ENCODE assay signal across 8 cellular contexts in genomic region chr3:160225181-160226025, GRCh38. TPM values are rescaled to one million over a fixed set of nuclear protein-coding genes. Genes with fewer than 3 reads are reported as not detected.
DNase-seq lines count a peak whose midpoint lies in the region; ATAC-seq, FAIRE-seq and TF ChIP-seq lines count a peak whose summit lies in the region.

TSS of gene C3orf80 (plus strand) at chr3:160225422. CDS start at chr3:160225636, 214 bp downstream.

- BruUV-seq in mammary epithelial cell (replicated peaks; lab: Mats Ljungman, UMichigan), result no TSS peak

- H3K4me1 ChIP-seq in mammary epithelial cell (ENCODE audit: insufficient read depth, low read length) (peaks cover 19% of the 10 kb centered on the region), keratinocyte (ENCODE audit: control insufficient read depth, extremely low read depth, insufficient read depth, low read length) (no peaks in the 10 kb centered on the region)

- H3K9me1 ChIP-seq in keratinocyte (ENCODE audit: control insufficient read depth, extremely low read depth, insufficient read depth, low read length), result no peaks in the 10 kb centered on the region

- H3K9ac ChIP-seq in mammary epithelial cell (ENCODE audit: insufficient read depth, low read length) (no peak within 1 kb of the TSS), keratinocyte (ENCODE audit: control insufficient read depth, extremely low read depth, insufficient read depth, low read length) (peak within 1 kb of the TSS; percentile 15)

- CTCF ChIA-PET in mammary epithelial cell (lab: Charles Lee; ENCODE audit: low non-redundant PET), result no interaction called here

- H3K9me3 ChIP-seq in mammary epithelial cell (replicated peaks; ENCODE audit: insufficient read depth, low read length) (no peaks in the 10 kb centered on the region), keratinocyte (ENCODE audit: control insufficient read depth, low read depth, low read length) (no peaks in the 10 kb centered on the region)

- peak; percentile 83 for ATAC-seq in HG02623 (IDR thresholded peaks at IDR 0.05; ENCODE audit: unreplicated experiment)

- H3K4me3 ChIP-seq in mammary epithelial cell (replicated peaks in 1 of 3; ENCODE audit: insufficient read depth in 1 of 3, low read depth in 2 of 3, low read length in 3 of 3), result peak within 1 kb of the TSS; percentile 37 to 60 (median 47)
- H3K4me3 ChIP-seq in keratinocyte (ENCODE audit: control insufficient read depth in 2 of 3, extremely low read depth in 1 of 3, insufficient read depth in 2 of 3, low read depth in 1 of 3, low read length in 3 of 3), result peak within 1 kb of the TSS; percentile 18 to 60 (median 43)

- FAIRE-seq in keratinocyte (lab: Jason Lieb, UNC), result no peak

- no peak for TF ChIP-seq CTCF in mammary epithelial cell (conservative IDR thresholded peaks at IDR 0.05 in 1 of 2, IDR thresholded peaks at IDR 0.05 in 1 of 2; ENCODE audit: extremely low read depth in 1 of 2, insufficient read depth in 1 of 2, low read depth in 1 of 2, low read length in 2 of 2)
- peak in 2 of 3 experiments; percentile 1 to 43 for TF ChIP-seq CTCF in keratinocyte (optimal IDR thresholded peaks at IDR 0.05 in 1 of 3, IDR thresholded peaks at IDR 0.05 in 1 of 3, conservative IDR thresholded peaks at IDR 0.05 in 1 of 3; ENCODE audit: extremely low read depth in 1 of 3, insufficient read depth in 2 of 3, low read length in 3 of 3)

- H2AFZ ChIP-seq in mammary epithelial cell (ENCODE audit: low read depth, low read length) (peak within 1 kb of the TSS; percentile 92), keratinocyte (ENCODE audit: control insufficient read depth, low read length) (peak within 1 kb of the TSS; percentile 29)

- H3K27me3 ChIP-seq in mammary epithelial cell (ENCODE audit: insufficient read depth, low read length) (peaks cover 43% of the 10 kb centered on the region), keratinocyte (ENCODE audit: control insufficient read depth, extremely low read depth, insufficient read depth, low read length) (peaks cover 42% of the 10 kb centered on the region)

- DNase-seq in NCI-H2081 (lab: John Stamatoyannopoulos, UW), result peak; percentile 68 to 81
- DNase-seq in NCI-H2081 treated with DMSO at 0.1 percent for 48 hours (lab: John Stamatoyannopoulos, UW), result no peak
- DNase-seq in MV-4-11 (lab: John Stamatoyannopoulos, UW), result peak; percentile 45
- DNase-seq in T1000 (lab: John Stamatoyannopoulos, UW), result peak; percentile 58
- DNase-seq in mammary epithelial cell, result peak; percentile 35
- no peak for DNase-seq in keratinocyte (ENCODE audit: low read depth, low spot score)
- DNase-seq in stimulated activated CD4-positive, alpha-beta T cell treated with anti-CD3 and anti-CD28 coated beads, Interleukin-1b, Interleukin-23, amount 100 ng/mL, for 4 hours (ENCODE audit: low read depth in 2 of 2), result peak; percentile 18 to 37

- H3K4me2 ChIP-seq in mammary epithelial cell (ENCODE audit: insufficient read depth, low read depth, low read length) (peak within 1 kb of the TSS; percentile 99), keratinocyte (ENCODE audit: control insufficient read depth, extremely low read depth, insufficient read depth, low read depth, low read length) (peak within 1 kb of the TSS; percentile 76)

- H3K27ac ChIP-seq in mammary epithelial cell (ENCODE audit: insufficient read depth, low read depth, low read length) (no peak within 1 kb of the TSS), keratinocyte (ENCODE audit: control insufficient read depth, insufficient read depth, low read length) (no peak within 1 kb of the TSS)

- dilution Hi-C loops in mammary epithelial cell (cut with HindIII; ENCODE audit: low sequenced_read_pairs) (no loop called here), keratinocyte (cut with MboI; ENCODE audit: extremely low pct_ligation_motif_present, low sequenced_read_pairs) (no loop called here)

- no peaks in the 10 kb centered on the region for H4K20me1 ChIP-seq in mammary epithelial cell (ENCODE audit: insufficient read depth, low read length)
- H4K20me1 ChIP-seq in keratinocyte (ENCODE audit: control insufficient read depth, extremely low read depth, insufficient read depth, low read length), result no peaks in the 10 kb centered on the region

- intact Hi-C loops in mammary epithelial cell (cut with micrococcal nuclease), result loop anchor here (1.0 to 5.0 kb wide), 2 partner anchors 118 to 193 kb away; no protein-coding TSS in a partner anchor

- in situ Hi-C loops in mammary epithelial cell (cut with MboI; ENCODE audit: low sequenced_read_pairs in 2 of 2), result no loop called here

- no peaks in the 10 kb centered on the region for H3K79me2 ChIP-seq in mammary epithelial cell (ENCODE audit: insufficient read depth, low read length)
- no peaks in the 10 kb centered on the region for H3K79me2 ChIP-seq in keratinocyte (ENCODE audit: control insufficient read depth, insufficient read depth, low read length)

- H3K36me3 ChIP-seq in mammary epithelial cell (ENCODE audit: insufficient read depth, low read length) (no peaks in the 10 kb centered on the region), keratinocyte (ENCODE audit: control insufficient read depth in 2 of 2, extremely low read depth in 1 of 2, insufficient read depth in 2 of 2, low read length in 2 of 2) (no peaks in the 10 kb centered on the region)

- WGBS in mammary epithelial cell (ENCODE audit: low coverage, missing lambda C conversion rate), result 5% methylated on average over 13 of the region's 103 CpGs

RNA-seq across cellular contexts. Expression of gene C3orf80, which starts in this region (rescaled TPM):
- not detected for total RNA-seq in mammary epithelial cell
- polyA plus RNA-seq in mammary epithelial cell (not detected), keratinocyte (not detected in 3 replicates)
- polyA minus RNA-seq in mammary epithelial cell (not detected), keratinocyte (not detected in 3 replicates)
- polyA plus RNA-seq in keratinocyte (2011; ENCODE audit: low read depth), result not detected
- polyA plus RNA-seq in keratinocyte (2011; cell fraction: cytosol; rRNA removed), result not detected in 2 replicates
- polyA plus RNA-seq in keratinocyte (2011; cell fraction: nucleus; rRNA removed), result not detected in 2 replicates
- not detected in 2 replicates for polyA plus RNA-seq in keratinocyte (2012; ENCODE audit: low replicate concordance)
- not detected for polyA minus RNA-seq in keratinocyte (2011; cell fraction: cytosol; rRNA and poly(A)+ RNA removed)
- polyA minus RNA-seq in keratinocyte (2011; cell fraction: nucleus; rRNA and poly(A)+ RNA removed), result not detected in 2 replicates

Comparison
In these comparisons a context has a peak if more than half of its experiments do, and no peak if none do; other contexts are left out.
1. DNase-seq: peak in NCI-H2081 (2 of 2), MV-4-11 (single experiment), T1000 (single experiment) and stimulated activated CD4-positive, alpha-beta T cell treated with anti-CD3 and anti-CD28 coated beads, Interleukin-1b, Interleukin-23, amount 100 ng/mL, for 4 hours (2 of 2); none in NCI-H2081 treated with DMSO at 0.1 percent for 48 hours (single experiment) and keratinocyte (single experiment).
2. Peak in DNase-seq, H3K4me3 ChIP-seq and H3K4me2 ChIP-seq in mammary epithelial cell; RNA of the gene not detected or under 1 TPM.
3. CTCF ChIP-seq: peak in keratinocyte (2 of 3); none in mammary epithelial cell (0 of 2).